In genomic region chr10:119103241-119103640, GRCh38 we compare ENCODE assay signal across 9 cellular contexts. TPM values are rescaled to one million over a fixed set of nuclear protein-coding genes. Genes with fewer than 3 reads are reported as not detected.
DNase-seq lines count a peak whose midpoint lies in the region; ATAC-seq and TF ChIP-seq lines count a peak whose summit lies in the region.
"Had no signal": no experiment of that assay in that cellular context is flagged by ENCODE, and none has a peak within 500 bp of the region (broad histone marks: within the 10 kb centered on the region; RNA-seq: fewer than 3 reads in every experiment).

No MANE protein-coding gene starts in this region.

- H3K36me3 Mint-ChIP-seq in Calu3 (ENCODE audit: insufficient read depth, unreplicated experiment) (peaks cover 6% of the 10 kb centered on the region), endodermal cell (ENCODE audit: low read depth) (peaks cover 16% of the 10 kb centered on the region)

- H3K23ac ChIP-seq in trophoblast cell (ENCODE audit: low read length): no peak overlapping the region

- H3K4me1 Mint-ChIP-seq in Calu3 (ENCODE audit: low read depth, unreplicated experiment) (peaks cover 15% of the 10 kb centered on the region), endodermal cell (peaks cover 2% of the 10 kb centered on the region)

- DNase-seq in Calu3 (no peak), Panc1 (ENCODE audit: low read depth, low spot score) (no peak), endodermal cell (peak; percentile 49), trophoblast cell (no peak), NCI-H2227 treated with DMSO at 0.1 percent for 48 hours (lab: John Stamatoyannopoulos, UW) (no peak), SIG-M5 (lab: John Stamatoyannopoulos, UW) (no peak), middle frontal gyrus (ENCODE audit: extremely low spot score, low spot score) (no peak)
- DNase-seq: NCI-H187 treated with DMSO at 0.1 percent for 48 hours had no signal

- H2BK5ac ChIP-seq in trophoblast cell (ENCODE audit: low read depth, low read length, poor library complexity): no peak overlapping the region

- H3K14ac ChIP-seq in trophoblast cell (ENCODE audit: low read length): no peak overlapping the region

- H3K27me3 Mint-ChIP-seq in Calu3 (ENCODE audit: unreplicated experiment) (no peaks in the 10 kb centered on the region), endodermal cell (ENCODE audit: insufficient read depth) (peaks cover 2% of the 10 kb centered on the region)

- H3K4me2 ChIP-seq in trophoblast cell (ENCODE audit: low read length): peak overlapping the region; percentile 3

- peaks cover 17% of the 10 kb centered on the region for H3K79me1 ChIP-seq in trophoblast cell (ENCODE audit: low read length)

- H3K9me3 Mint-ChIP-seq in Calu3 (ENCODE audit: low read depth, unreplicated experiment) (no peaks in the 10 kb centered on the region), endodermal cell (no peaks in the 10 kb centered on the region)

- H3K79me2 ChIP-seq in trophoblast cell (ENCODE audit: control insufficient read depth, insufficient read depth, low read length, poor library complexity): peaks cover 11% of the 10 kb centered on the region

- in situ Hi-C loops in Panc1 (cut with HindIII; ENCODE audit: low pct_unique_long_range_greater_than_20kb, low sequenced_read_pairs): no loop called here

- no peak overlapping the region for H3K18ac ChIP-seq in trophoblast cell (ENCODE audit: low read length)

- H4K91ac ChIP-seq in trophoblast cell (ENCODE audit: low read depth, low read length): peak overlapping the region; percentile 32

- H3K27ac Mint-ChIP-seq in Calu3 (ENCODE audit: unreplicated experiment): no peak overlapping the region
- H3K27ac Mint-ChIP-seq in endodermal cell: no peak overlapping the region

- H2BK12ac ChIP-seq in trophoblast cell (ENCODE audit: low read length): no peak overlapping the region

- peaks cover 15% of the 10 kb centered on the region for H3K4me1 ChIP-seq in Panc1 (ENCODE audit: control insufficient read depth, insufficient read depth, low read length)
- no peaks in the 10 kb centered on the region for H3K4me1 ChIP-seq in endodermal cell (ENCODE audit: control insufficient read depth, insufficient read depth, low read length)
- H3K4me1 ChIP-seq in trophoblast cell (ENCODE audit: control insufficient read depth in 1 of 2, insufficient read depth in 2 of 2, low read length in 2 of 2): peaks cover 3 to 8% of the 10 kb centered on the region in 2 experiments

- CTCF ChIA-PET in Calu3 (lab: Charles Lee) (no interaction called here), Panc1 (lab: Charles Lee) (no interaction called here)

- H2BK120ac ChIP-seq in trophoblast cell (ENCODE audit: insufficient read depth, low read length, poor library complexity): peak overlapping the region; percentile 2

- H3K4ac ChIP-seq in trophoblast cell (ENCODE audit: low read depth, low read length): no peak overlapping the region

- 94 to 100% methylated on average over 1 to 4 of the region's 4 CpGs for WGBS in endodermal cell (ENCODE audit: insufficient coverage in 1 of 2, insufficient read length in 1 of 2), 2 experiments
- no CpG with 5 or more reads among the region's 4 CpGs for WGBS in trophoblast cell (ENCODE audit: extremely low coverage, insufficient coverage, insufficient read length)

- no TSS peak for BruUV-seq in Calu3 (replicated peaks; lab: Mats Ljungman, UMichigan)
- no TSS peak for BruUV-seq in Panc1 (replicated peaks; lab: Mats Ljungman, UMichigan)

- ATAC-seq in Panc1 (no peak), SK-N-SH treated with all-trans-retinoic acid at 6 μM for 48 hours (no peak)

- peak overlapping the region; percentile 26 for H2AK5ac ChIP-seq in trophoblast cell (ENCODE audit: low read length)

- H3K9me3 ChIP-seq in Panc1 (ENCODE audit: control insufficient read depth, insufficient read depth, low read depth, low read length) (no peaks in the 10 kb centered on the region), endodermal cell (ENCODE audit: control insufficient read depth, low read length) (no peaks in the 10 kb centered on the region), trophoblast cell (ENCODE audit: insufficient read depth, low read depth, low read length) (no peaks in the 10 kb centered on the region)

- H3K27me3 ChIP-seq in Panc1 (ENCODE audit: control insufficient read depth, insufficient read depth, low read length): no peaks in the 10 kb centered on the region
- no peaks in the 10 kb centered on the region for H3K27me3 ChIP-seq in endodermal cell (ENCODE audit: control insufficient read depth, insufficient read depth, low read length, poor library complexity, severe bottlenecking)
- H3K27me3 ChIP-seq in trophoblast cell (ENCODE audit: insufficient read depth, low read length): no peaks in the 10 kb centered on the region

- H4K8ac ChIP-seq in trophoblast cell (ENCODE audit: low read depth, low read length): peak overlapping the region; percentile 3

- H3K4me3 Mint-ChIP-seq in Calu3 (ENCODE audit: low read depth, unreplicated experiment) (peak overlapping the region; percentile 64), endodermal cell (peak overlapping the region; percentile 71)

- H3K9ac ChIP-seq in endodermal cell (ENCODE audit: extremely low read depth, low read length, poor library complexity, severe bottlenecking) (no peak overlapping the region), trophoblast cell (ENCODE audit: low read length) (no peak overlapping the region)

- H3K27ac ChIP-seq in Panc1 (ENCODE audit: low read length) (peak overlapping the region; percentile 73), endodermal cell (ENCODE audit: low read depth, low read length) (no peak overlapping the region), trophoblast cell (ENCODE audit: low read depth, low read length) (no peak overlapping the region)

- H2AFZ ChIP-seq in trophoblast cell (ENCODE audit: insufficient read depth, low read length, poor library complexity): no peak overlapping the region

- H3K36me3 ChIP-seq in Panc1 (ENCODE audit: control insufficient read depth, insufficient read depth, low read length): no peaks in the 10 kb centered on the region; the same call in 1 of the 2 replicates
- peaks cover 18% of the 10 kb centered on the region for H3K36me3 ChIP-seq in endodermal cell (ENCODE audit: control insufficient read depth, insufficient read depth, low read length)
- peaks cover 4 to 5% of the 10 kb centered on the region in 2 experiments for H3K36me3 ChIP-seq in trophoblast cell (ENCODE audit: control insufficient read depth in 1 of 2, insufficient read depth in 2 of 2, low read length in 2 of 2)

- TF ChIP-seq CTCF in Calu3 (IDR thresholded peaks at IDR 0.05; ENCODE audit: unreplicated experiment) (no peak), Panc1 (IDR thresholded peaks at IDR 0.05) (no peak), endodermal cell (conservative IDR thresholded peaks at IDR 0.05) (no peak)

- H3K4me3 ChIP-seq in Panc1 (ENCODE audit: low read depth in 2 of 2, low read length in 2 of 2) (no peak overlapping the region; a peak in 1 of 4 replicates), endodermal cell (ENCODE audit: low read length) (no peak overlapping the region), trophoblast cell (ENCODE audit: low read depth, low read length) (no peak overlapping the region)

- POLR2A ChIA-PET in Panc1 (lab: Charles Lee): interaction anchor here (0.7 kb wide), 1 partner anchor 17 kb away, joined by 3 read pairs; no protein-coding TSS in a partner anchor

- H4K12ac ChIP-seq in trophoblast cell (ENCODE audit: low read depth, low read length): no peak overlapping the region

- intact Hi-C loops in Calu3 (cut with micrococcal nuclease; ENCODE audit: unreplicated experiment) (no loop called here), Panc1 (cut with micrococcal nuclease; ENCODE audit: unreplicated experiment) (no loop called here)

TF ChIP-seq in SK-N-SH treated with all-trans-retinoic acid at 6 μM for 48 hours, 23 proteins besides CTCF, POLR2A, EP300 and RAD21 (continues in another document):
- no peak for TF ChIP-seq ZNF8 (CRISPR knock-in tag; IDR thresholded peaks at IDR 0.05)
- TF ChIP-seq TCF4 (CRISPR knock-in tag; IDR thresholded peaks at IDR 0.05; ENCODE audit: borderline replicate concordance): no peak
- TF ChIP-seq ZNF70 (CRISPR knock-in tag; IDR thresholded peaks at IDR 0.05): no peak
- TF ChIP-seq ZFP30 (CRISPR knock-in tag; IDR thresholded peaks at IDR 0.05): no peak
- TF ChIP-seq PPARA (CRISPR knock-in tag; IDR thresholded peaks at IDR 0.05; ENCODE audit: borderline replicate concordance): no peak
- no peak for TF ChIP-seq ZNF565 (CRISPR knock-in tag; conservative IDR thresholded peaks at IDR 0.05; ENCODE audit: low read depth)
- TF ChIP-seq ISL1 (CRISPR knock-in tag; IDR thresholded peaks at IDR 0.05): no peak
- no peak for TF ChIP-seq CREB5 (CRISPR knock-in tag; IDR thresholded peaks at IDR 0.05; ENCODE audit: low read depth)
- no peak for TF ChIP-seq ESRRG (CRISPR knock-in tag; IDR thresholded peaks at IDR 0.05)
- TF ChIP-seq ARNTL (CRISPR knock-in tag; IDR thresholded peaks at IDR 0.05; ENCODE audit: borderline replicate concordance, low read depth): no peak
- TF ChIP-seq SNAI2 (CRISPR knock-in tag; IDR thresholded peaks at IDR 0.05): no peak
- TF ChIP-seq TOX (CRISPR knock-in tag; IDR thresholded peaks at IDR 0.05; ENCODE audit: borderline replicate concordance): no peak

RNA-seq across cellular contexts. Expression of gene DENND10, which starts 0.7 kb away (rescaled TPM):
- total RNA-seq in Calu3 (2022) (15.8 and 16.7 TPM in 2 replicates), Panc1 (2021; ENCODE audit: unreplicated experiment) (72.8 TPM), endodermal cell (10 to 100 TPM; 76.1 to 91.2 TPM)
- polyA plus RNA-seq in Panc1 (2012; ENCODE audit: insufficient read length): 70.6 TPM
- 65.7 TPM for polyA plus RNA-seq in endodermal cell (2013, experiment 1 of 2)
- 62.3 TPM for polyA plus RNA-seq in endodermal cell (2013, experiment 2 of 2)
- 63.7 and 65.3 TPM in 2 replicates for polyA plus RNA-seq in trophoblast cell (2013)

RNA-seq across cellular contexts. Expression of gene EIF3A, which starts 22.6 kb away (rescaled TPM):
- total RNA-seq in Calu3 (2022) (95.3 and 104 TPM in 2 replicates), Panc1 (2021; ENCODE audit: unreplicated experiment) (214 TPM), endodermal cell (100 to 1,000 TPM; 134 to 144 TPM)
- polyA plus RNA-seq in Panc1 (2012; ENCODE audit: insufficient read length): 181 TPM
- 129 TPM for polyA plus RNA-seq in endodermal cell (2013, experiment 1 of 2)
- 120 TPM for polyA plus RNA-seq in endodermal cell (2013, experiment 2 of 2)
- 155 and 157 TPM in 2 replicates for polyA plus RNA-seq in trophoblast cell (2013)
